In the genomic region with DNA sequence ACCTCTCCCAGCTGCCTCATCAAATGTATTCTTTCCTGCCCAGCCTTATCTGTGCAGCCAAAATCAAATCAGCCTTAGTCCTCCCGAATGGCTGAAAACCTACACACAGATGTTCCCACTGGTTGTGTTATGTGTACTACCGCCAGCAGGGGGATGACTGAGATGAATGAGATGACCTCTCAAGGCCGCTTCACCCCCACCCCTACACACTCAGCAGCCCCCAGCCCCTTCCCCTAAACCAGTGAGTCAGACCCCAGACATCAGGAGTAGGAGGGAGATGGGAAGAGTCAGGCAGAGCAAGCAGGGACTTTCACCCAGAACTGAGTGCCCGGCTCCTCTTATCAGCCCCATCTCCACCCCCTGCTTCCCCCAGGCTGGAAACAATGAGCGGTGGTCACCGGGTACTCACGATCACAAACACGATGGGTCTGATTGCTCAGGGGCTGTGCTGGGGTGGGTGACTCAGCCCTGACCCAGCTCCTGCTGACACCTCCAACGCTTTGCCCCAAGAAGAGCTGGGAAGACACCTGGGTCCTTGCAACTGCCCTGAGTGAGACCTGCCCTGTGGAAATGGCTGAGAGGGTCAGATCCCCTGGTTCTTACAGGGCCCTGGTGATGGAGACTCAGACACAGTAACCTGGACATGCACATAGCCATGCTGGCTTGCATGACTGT, we compare ENCODE assay signal across 10 cellular contexts. TPM values are rescaled to one million over a fixed set of nuclear protein-coding genes. Genes with fewer than 3 reads are reported as not detected.
A peak's percentile ranks its signal among the peaks of the same experiment; 100 is the strongest.
DNase-seq lines count a peak whose midpoint lies in the region; ATAC-seq and TF ChIP-seq lines count a peak whose summit lies in the region.
"Had no signal": no experiment of that assay in that cellular context is flagged by ENCODE, and none has a peak within 500 bp of the region (broad histone marks: within the 10 kb centered on the region; RNA-seq: fewer than 3 reads in every experiment).

No MANE protein-coding gene starts in this region.

- peaks cover 42% of the 10 kb centered on the region for H3K4me1 ChIP-seq in DND-41 (ENCODE audit: insufficient read depth, low read length)

- H3K36me3 ChIP-seq in DND-41 (ENCODE audit: insufficient read depth, low read length): no peaks in the 10 kb centered on the region

- H3K9ac ChIP-seq in DND-41 (ENCODE audit: low read depth, low read length): no peak overlapping the region

- H3K4me1 Mint-ChIP-seq in activated T-cell treated with anti-CD3 and anti-CD28 coated beads, Interleukin-2, amount 50 U/mL, for 72 hours (ENCODE audit: low read depth): peaks cover 85% of the 10 kb centered on the region

- H3K27me3 ChIP-seq in DND-41 (ENCODE audit: insufficient read depth, low read length, poor library complexity): no peaks in the 10 kb centered on the region

- no peaks in the 10 kb centered on the region for H3K79me2 ChIP-seq in DND-41 (ENCODE audit: insufficient read depth, low read length)

- no peaks in the 10 kb centered on the region for H3K27me3 Mint-ChIP-seq in activated T-cell treated with anti-CD3 and anti-CD28 coated beads, Interleukin-2, amount 50 U/mL, for 72 hours (ENCODE audit: low read depth)

- no peak overlapping the region for H3K4me2 ChIP-seq in DND-41 (ENCODE audit: insufficient read depth, low read length)

- no peaks in the 10 kb centered on the region for H3K9me3 Mint-ChIP-seq in activated T-cell treated with anti-CD3 and anti-CD28 coated beads, Interleukin-2, amount 50 U/mL, for 72 hours

- H3K36me3 Mint-ChIP-seq in activated T-cell treated with anti-CD3 and anti-CD28 coated beads, Interleukin-2, amount 50 U/mL, for 72 hours (ENCODE audit: insufficient read depth in 2 of 2): no peaks in the 10 kb centered on the region

- no peak overlapping the region for H3K4me3 ChIP-seq in DND-41 (ENCODE audit: low read depth in 1 of 2, low read length in 2 of 2)

- H4K20me1 ChIP-seq in DND-41 (ENCODE audit: insufficient read depth, low read length): no peaks in the 10 kb centered on the region

- peak overlapping the region; percentile 82 for H3K27ac ChIP-seq in DND-41 (ENCODE audit: low read length)

- peak; percentile 3; the same call in 2 of the 3 replicates for ATAC-seq in DND-41 (ENCODE audit: insufficient read depth, low read depth)
- peak; percentile 76 for ATAC-seq in activated T-cell treated with anti-CD3 and anti-CD28 coated beads, Interleukin-2, amount 50 U/mL, for 72 hours (replicated peaks in 1 of 2)
- ATAC-seq: right cardiac atrium had no signal

- H3K27ac Mint-ChIP-seq in activated T-cell treated with anti-CD3 and anti-CD28 coated beads, Interleukin-2, amount 50 U/mL, for 72 hours: peak overlapping the region; percentile 84

- peak overlapping the region; percentile 78 to 86 for H3K4me3 Mint-ChIP-seq in activated T-cell treated with anti-CD3 and anti-CD28 coated beads, Interleukin-2, amount 50 U/mL, for 72 hours

- DNase-seq in DND-41 (peak; percentile 41), NAMALWA (ENCODE audit: low spot score) (peak; percentile 62), iPS-NIHi11 (ENCODE audit: low spot score) (peak; percentile 66), NCI-H748 (lab: John Stamatoyannopoulos, UW; ENCODE audit: unreplicated experiment) (no peak), DMS79 (lab: John Stamatoyannopoulos, UW) (no peak), anterior cingulate cortex (lab: John Stamatoyannopoulos, UW) (no peak)
- peak; percentile 79 to 88 for DNase-seq in activated T-cell treated with anti-CD3 and anti-CD28 coated beads, Interleukin-2, amount 50 U/mL, for 72 hours
- peak; percentile 56 to 73 for DNase-seq in stimulated activated CD8-positive, alpha-beta memory T cell treated with anti-CD3 and anti-CD28 coated beads, Interleukin-4, amount 100 ng/mL, for 4 hours (ENCODE audit: low read depth in 2 of 2, low spot score in 1 of 2)

- TF ChIP-seq CTCF in DND-41 (IDR thresholded peaks at IDR 0.05; ENCODE audit: borderline replicate concordance, extremely low read depth, low read length, poor library complexity, severe bottlenecking): peak; percentile 47

- H3K9me3 ChIP-seq in DND-41 (ENCODE audit: insufficient read depth, low read length, severe bottlenecking): no peaks in the 10 kb centered on the region

- no peak overlapping the region for H2AFZ ChIP-seq in DND-41 (ENCODE audit: low read depth, low read length)

RNA-seq across cellular contexts. Expression of gene C10orf105, which starts 6.6 kb away (rescaled TPM):
- total RNA-seq in activated T-cell treated with anti-CD3 and anti-CD28 coated beads, Interleukin-2, amount 50 U/mL, for 72 hours: under 1 TPM; 0.35 to 0.43 TPM
- total RNA-seq: HT1080 had no signal

RNA-seq across cellular contexts. Expression of gene VSIR, which starts 47.2 kb away (rescaled TPM):
- total RNA-seq in activated T-cell treated with anti-CD3 and anti-CD28 coated beads, Interleukin-2, amount 50 U/mL, for 72 hours: 10 to 100 TPM; 70.1 to 70.5 TPM

Comparison
In these comparisons a context has a peak if more than half of its experiments do, and no peak if none do; other contexts are left out.
1. DNase-seq: peak in DND-41 (single experiment), NAMALWA (single experiment), activated T-cell treated with anti-CD3 and anti-CD28 coated beads, Interleukin-2, amount 50 U/mL, for 72 hours (2 of 2), iPS-NIHi11 (single experiment) and stimulated activated CD8-positive, alpha-beta memory T cell treated with anti-CD3 and anti-CD28 coated beads, Interleukin-4, amount 100 ng/mL, for 4 hours (2 of 2); none in NCI-H748 (single experiment), DMS79 (single experiment) and anterior cingulate cortex (0 of 58).